ENCODE assay signal across 21 cellular contexts in genomic region chr13:47588676-47589075, GRCh38.
A peak's percentile ranks its signal among the peaks of the same experiment; 100 is the strongest.
DNase-seq lines count a peak whose midpoint lies in the region; ATAC-seq, FAIRE-seq and TF ChIP-seq lines count a peak whose summit lies in the region.
"Had no signal": no experiment of that assay in that cellular context is flagged by ENCODE, and none has a peak within 500 bp of the region (broad histone marks: within the 10 kb centered on the region; RNA-seq: fewer than 3 reads in every experiment).

No MANE protein-coding gene starts in this region.

- H3K36me3 ChIP-seq in DOHH2 (ENCODE audit: control insufficient read depth, low read length) (no peaks in the 10 kb centered on the region), GM12878 (ENCODE audit: control insufficient read depth in 2 of 2, insufficient read depth in 2 of 2, low read length in 1 of 2) (no peaks in the 10 kb centered on the region)

- H3K79me2 ChIP-seq in DOHH2 (ENCODE audit: control insufficient read depth, low read length), result no peaks in the 10 kb centered on the region
- no peaks in the 10 kb centered on the region for H3K79me2 ChIP-seq in GM12878 (ENCODE audit: control insufficient read depth, insufficient read depth, low read length)

- no peak overlapping the region for H3K4me3 Mint-ChIP-seq in mesothelial cell of epicardium
- H3K4me3 Mint-ChIP-seq: activated CD4-positive, alpha-beta T cell treated with anti-CD3 and anti-CD28 coated beads, Interleukin-2, amount 10 ng/mL, durations not matched to agents 7 days and 5 days; IgD-negative memory B cell; natural killer cell treated with Interleukin-12 subunit alpha and Interleukin-12 subunit beta and Interleukin-15 and Interleukin-18, amount 100 ng/mL, for 72 hours had no signal

- no peak overlapping the region for H3K9ac ChIP-seq in GM12878 (ENCODE audit: control insufficient read depth, insufficient read depth, low read length)

- H3K4me1 Mint-ChIP-seq in mesothelial cell of epicardium, result no peaks in the 10 kb centered on the region
- H3K4me1 Mint-ChIP-seq: activated CD4-positive, alpha-beta T cell treated with anti-CD3 and anti-CD28 coated beads, Interleukin-2, amount 10 ng/mL, durations not matched to agents 7 days and 5 days; IgD-negative memory B cell had no signal

- intact Hi-C loops in GM12878 (cut with micrococcal nuclease; ENCODE audit: unreplicated experiment), result loop anchor here (2.0 kb wide), 1 partner anchor 186 kb away; no protein-coding TSS in a partner anchor

- no peak overlapping the region for H3K27ac Mint-ChIP-seq in mesothelial cell of epicardium
- H3K27ac Mint-ChIP-seq: activated CD4-positive, alpha-beta T cell treated with anti-CD3 and anti-CD28 coated beads, Interleukin-2, amount 10 ng/mL, durations not matched to agents 7 days and 5 days; IgD-negative memory B cell; natural killer cell treated with Interleukin-12 subunit alpha and Interleukin-12 subunit beta and Interleukin-15 and Interleukin-18, amount 100 ng/mL, for 72 hours had no signal

- ATAC-seq in GM12878 (0 out of 3 replicates have a peak, but pooled peaks have one; percentile 27), HG03108 (IDR thresholded peaks at IDR 0.05; ENCODE audit: unreplicated experiment) (no peak), HG02588 (IDR thresholded peaks at IDR 0.05; ENCODE audit: unreplicated experiment) (no peak)
- ATAC-seq: natural killer cell treated with Interleukin-12 subunit alpha and Interleukin-12 subunit beta and Interleukin-15 and Interleukin-18, amount 100 ng/mL, for 72 hours had no signal

- 0 out of 2 replicates have a peak, but pooled peaks have one; percentile 18 for TF ChIP-seq RAD21 in GM12878 (IDR thresholded peaks at IDR 0.05; ENCODE audit: insufficient read depth, low read depth, low read length)

- CTCF ChIA-PET in GM12878 (lab: Yijun Ruan, JAX), result interaction anchor here (0.6 to 0.9 kb wide), 2 partner anchors 184 to 226 kb away, joined by 3 read pairs; no protein-coding TSS in a partner anchor

- no peak overlapping the region for H3K27ac ChIP-seq in DOHH2 (ENCODE audit: low read depth, low read length)
- H3K27ac ChIP-seq in GM12878 (ENCODE audit: control insufficient read depth, insufficient read depth), result no peak overlapping the region
- H3K27ac ChIP-seq: HL-60 had no signal

- in situ Hi-C loops in GM12878 (cut with MboI), result no loop called here

- H3K27me3 Mint-ChIP-seq in mesothelial cell of epicardium (ENCODE audit: low read depth), result no peaks in the 10 kb centered on the region
- H3K27me3 Mint-ChIP-seq: activated CD4-positive, alpha-beta T cell treated with anti-CD3 and anti-CD28 coated beads, Interleukin-2, amount 10 ng/mL, durations not matched to agents 7 days and 5 days; natural killer cell treated with Interleukin-12 subunit alpha and Interleukin-12 subunit beta and Interleukin-15 and Interleukin-18, amount 100 ng/mL, for 72 hours had no signal

- peaks cover 3% of the 10 kb centered on the region for H3K36me3 Mint-ChIP-seq in mesothelial cell of epicardium
- H3K36me3 Mint-ChIP-seq: IgD-negative memory B cell; natural killer cell treated with Interleukin-12 subunit alpha and Interleukin-12 subunit beta and Interleukin-15 and Interleukin-18, amount 100 ng/mL, for 72 hours had no signal

- no peak overlapping the region for H2AFZ ChIP-seq in GM12878 (ENCODE audit: control insufficient read depth, low read depth, low read length)

- no peak for TF ChIP-seq POLR2A in GM12878 (IDR thresholded peaks at IDR 0.05; ENCODE audit: low read depth, low read length)

- no peaks in the 10 kb centered on the region for H4K20me1 ChIP-seq in DOHH2 (ENCODE audit: control insufficient read depth, insufficient read depth, low read depth, low read length)
- no peaks in the 10 kb centered on the region for H4K20me1 ChIP-seq in GM12878 (ENCODE audit: control insufficient read depth, insufficient read depth)

- no peaks in the 10 kb centered on the region for H3F3A ChIP-seq in DOHH2 (ENCODE audit: control insufficient read depth, insufficient read depth)

- no peaks in the 10 kb centered on the region for H3K9me2 ChIP-seq in DOHH2 (replicated peaks; ENCODE audit: control insufficient read depth, low read length)

- H3K4me2 ChIP-seq in DOHH2 (ENCODE audit: low read length) (no peak overlapping the region), GM12878 (ENCODE audit: control insufficient read depth, insufficient read depth) (no peak overlapping the region)

- H3K4me3 ChIP-seq in DOHH2 (ENCODE audit: low read length) (no peak overlapping the region), HFF-Myc (replicated peaks; ENCODE audit: low read depth, low read length) (no peak overlapping the region), GM12878 (no peak overlapping the region)

- no peak for TF ChIP-seq EP300 in GM12878 (IDR thresholded peaks at IDR 0.05; ENCODE audit: borderline replicate concordance in 1 of 2, control insufficient read depth in 1 of 2, low read depth in 2 of 2, low read length in 2 of 2)

- no peak for DNase-seq in HFF-Myc (ENCODE audit: extremely low read depth, low read depth)
- DNase-seq in GM12878 (ENCODE audit: low read depth, low spot score), result no peak
- no peak for DNase-seq in mesothelial cell of epicardium (ENCODE audit: low spot score in 2 of 2, unreplicated experiment in 2 of 2)
- no peak for DNase-seq in NCI-H446 treated with DMSO at 0.1 percent for 48 hours (lab: John Stamatoyannopoulos, UW)
- DNase-seq: activated CD4-positive, alpha-beta T cell treated with anti-CD3 and anti-CD28 coated beads, Interleukin-2, amount 10 ng/mL, durations not matched to agents 7 days and 5 days; activated gamma-delta T cell; cerebellar nuclear complex; GDM1; hypothalamus; kidney glomerular epithelial cell; mesendoderm; NCI-H1092; small intestine; stimulated activated CD4-positive, alpha-beta T cell treated with anti-CD3 and anti-CD28 coated beads, Interleukin-4, amount 100 ng/mL, for 24 hours had no signal

- BruUV-seq in GM12878 (replicated peaks; lab: Mats Ljungman, UMichigan), result no TSS peak

- H3K4me1 ChIP-seq in DOHH2 (ENCODE audit: control insufficient read depth, low read length) (no peaks in the 10 kb centered on the region), GM12878 (ENCODE audit: control insufficient read depth, insufficient read depth, low read length) (no peaks in the 10 kb centered on the region)

- TF ChIP-seq CTCF in DOHH2 (IDR thresholded peaks at IDR 0.05; ENCODE audit: low read depth, low read length, poor library complexity, severe bottlenecking), result peak; percentile 29
- TF ChIP-seq CTCF in HFF-Myc (IDR thresholded peaks at IDR 0.05; ENCODE audit: low read depth, low read length, missing control alignments), result peak; percentile 10
- TF ChIP-seq CTCF in GM12878 (IDR thresholded peaks at IDR 0.05 in 2 of 3, conservative IDR thresholded peaks at IDR 0.05 in 1 of 3; ENCODE audit: control insufficient read depth in 2 of 3, extremely low read depth in 1 of 3, insufficient read depth in 1 of 3, low read depth in 3 of 3, low read length in 3 of 3), result peak in 2 of 3 experiments; percentile 12 to 21; a peak in 1 of 6 replicates
- TF ChIP-seq CTCF in mesothelial cell of epicardium (IDR thresholded peaks at IDR 0.05; ENCODE audit: unreplicated experiment), result peak; percentile 55

- POLR2A ChIA-PET in GM12878 (lab: Charles Lee), result no interaction called here

- H3K9me3 ChIP-seq in DOHH2 (ENCODE audit: control insufficient read depth, insufficient read depth, low read length), result no peaks in the 10 kb centered on the region
- H3K9me3 ChIP-seq in GM12878 (replicated peaks; ENCODE audit: control insufficient read depth, insufficient read depth, low read length), result no peaks in the 10 kb centered on the region

- RAD21 ChIA-PET in GM12878 (lab: Charles Lee; ENCODE audit: unreplicated experiment), result no interaction called here

- SMC1A ChIA-PET in GM12878 (lab: Charles Lee; ENCODE audit: uncharacterized antibody, unreplicated experiment), result interaction anchor here (0.9 kb wide), 1 partner anchor 19 kb away, joined by 3 read pairs; no protein-coding TSS in a partner anchor

- H3K9me3 Mint-ChIP-seq in mesothelial cell of epicardium, result peaks cover 34% of the 10 kb centered on the region

- H3K27me3 ChIP-seq in DOHH2 (ENCODE audit: control insufficient read depth, low read length) (no peaks in the 10 kb centered on the region), GM12878 (replicated peaks in 1 of 2; ENCODE audit: control insufficient read depth in 2 of 2, insufficient read depth in 2 of 2, low read length in 1 of 2) (no peaks in the 10 kb centered on the region)

- no peak for FAIRE-seq in GM12878 (lab: Jason Lieb, UNC)
- FAIRE-seq: small intestine, urothelium cell line had no signal

TF ChIP-seq in GM12878, 131 proteins besides CTCF, POLR2A, EP300 and RAD21 (continues in another document):
- no peak for TF ChIP-seq BCLAF1 (IDR thresholded peaks at IDR 0.05)
- TF ChIP-seq ZNF24 (IDR thresholded peaks at IDR 0.05), result no peak
